Comparison of ENCODE assay signal across 8 cellular contexts in the genomic region with DNA sequence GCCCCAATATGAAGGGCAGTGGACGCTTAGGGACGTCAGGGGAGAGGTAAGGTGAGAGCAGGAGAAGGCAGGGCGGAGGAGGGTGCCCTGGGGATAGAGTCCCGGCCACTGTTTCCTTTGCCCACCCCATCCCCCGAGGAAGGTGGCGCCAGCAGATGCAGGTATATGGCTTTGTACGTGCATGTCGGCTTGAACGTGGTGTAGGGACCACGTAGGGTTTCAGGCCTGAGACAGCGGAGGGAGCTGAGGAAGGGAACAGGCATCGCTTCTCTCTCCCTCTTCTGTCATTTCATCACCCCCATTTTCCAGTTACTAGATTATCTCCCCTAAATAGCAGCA.
DNase-seq lines count a peak whose midpoint lies in the region; ATAC-seq, FAIRE-seq and TF ChIP-seq lines count a peak whose summit lies in the region.

No MANE protein-coding gene starts in this region.

- H3K4me1 ChIP-seq in lower lobe of right lung (peaks cover 25% of the 10 kb centered on the region), aorta (ENCODE audit: control insufficient read depth in 1 of 2, insufficient read depth in 2 of 2, low read length in 2 of 2) (no peaks in the 10 kb centered on the region)

- H3K4me3 Mint-ChIP-seq in activated T-cell treated with anti-CD3 and anti-CD28 coated beads, Interleukin-2, amount 50 U/mL, for 72 hours = peak overlapping the region; percentile 80 to 94
- peak overlapping the region; percentile 81 for H3K4me3 Mint-ChIP-seq in activated naive CD8-positive, alpha-beta T cell treated with anti-CD3 and anti-CD28 coated beads for 36 hours

- H3K27me3 ChIP-seq in lower lobe of right lung (ENCODE audit: low read depth) = no peaks in the 10 kb centered on the region
- H3K27me3 ChIP-seq in aorta (ENCODE audit: control insufficient read depth in 1 of 2, insufficient read depth in 2 of 2, low read length in 1 of 2) = no peaks in the 10 kb centered on the region

- H3K36me3 ChIP-seq in lower lobe of right lung = no peaks in the 10 kb centered on the region
- no peaks in the 10 kb centered on the region for H3K36me3 ChIP-seq in aorta (ENCODE audit: control insufficient read depth in 1 of 2, insufficient read depth in 2 of 2, low read length in 1 of 2)

- no peaks in the 10 kb centered on the region for H3K27me3 Mint-ChIP-seq in activated T-cell treated with anti-CD3 and anti-CD28 coated beads, Interleukin-2, amount 50 U/mL, for 72 hours (ENCODE audit: low read depth)
- no peaks in the 10 kb centered on the region for H3K27me3 Mint-ChIP-seq in activated naive CD8-positive, alpha-beta T cell treated with anti-CD3 and anti-CD28 coated beads for 36 hours

- WGBS in aorta, 2 donors = 1 to 36% methylated on average over 12 of the region's 12 CpGs

- H3K9me3 ChIP-seq in lower lobe of right lung (no peaks in the 10 kb centered on the region), aorta (ENCODE audit: control insufficient read depth, low read length) (no peaks in the 10 kb centered on the region)

- no peak for FAIRE-seq in D721Med (lab: Jason Lieb, UNC)

- H3K9me3 Mint-ChIP-seq in activated T-cell treated with anti-CD3 and anti-CD28 coated beads, Interleukin-2, amount 50 U/mL, for 72 hours = no peaks in the 10 kb centered on the region
- H3K9me3 Mint-ChIP-seq in activated naive CD8-positive, alpha-beta T cell treated with anti-CD3 and anti-CD28 coated beads for 36 hours = no peaks in the 10 kb centered on the region

- H3K27ac Mint-ChIP-seq in activated T-cell treated with anti-CD3 and anti-CD28 coated beads, Interleukin-2, amount 50 U/mL, for 72 hours = peak overlapping the region; percentile 94
- H3K27ac Mint-ChIP-seq in activated naive CD8-positive, alpha-beta T cell treated with anti-CD3 and anti-CD28 coated beads for 36 hours = peak overlapping the region; percentile 93

- no peak for TF ChIP-seq CTCF in lower lobe of right lung (IDR thresholded peaks at IDR 0.05)
- no peak for TF ChIP-seq CTCF in D721Med (IDR thresholded peaks at IDR 0.05; ENCODE audit: insufficient read depth, missing control alignments)

- H3K4me3 ChIP-seq in lower lobe of right lung (peak overlapping the region; percentile 50), aorta (ENCODE audit: low read length in 2 of 2) (no peak overlapping the region)

- intact Hi-C loops in lower lobe of right lung (cut with DNase I) (no loop called here), aorta (cut with DNase I) (loop anchor here (2.0 to 10.0 kb wide), 3 partner anchors 51 to 461 kb away; a partner anchor contains a TSS)

- H3K27ac ChIP-seq in lower lobe of right lung (peak overlapping the region; percentile 84), aorta (ENCODE audit: low read depth in 1 of 2, low read length in 2 of 2) (peak overlapping the region; percentile 38 to 81)

- ATAC-seq in activated T-cell treated with anti-CD3 and anti-CD28 coated beads, Interleukin-2, amount 50 U/mL, for 72 hours (replicated peaks in 1 of 2) = peak; percentile 29
- ATAC-seq in HG03095 (IDR thresholded peaks at IDR 0.05; ENCODE audit: unreplicated experiment) = peak; percentile 31
- ATAC-seq in lower lobe of right lung = no peak
- no peak for ATAC-seq in aorta (ENCODE audit: low FRiP score)

- peaks cover 23% of the 10 kb centered on the region for H3K4me1 Mint-ChIP-seq in activated T-cell treated with anti-CD3 and anti-CD28 coated beads, Interleukin-2, amount 50 U/mL, for 72 hours (ENCODE audit: low read depth)
- peaks cover 21% of the 10 kb centered on the region for H3K4me1 Mint-ChIP-seq in activated naive CD8-positive, alpha-beta T cell treated with anti-CD3 and anti-CD28 coated beads for 36 hours

- DNase-seq in activated T-cell treated with anti-CD3 and anti-CD28 coated beads, Interleukin-2, amount 50 U/mL, for 72 hours = no peak
- DNase-seq in activated T-cell treated with anti-CD3 and anti-CD28 coated beads, Interleukin-2, amount 50 U/mL, for 1 hour = no peak
- peak; percentile 4 for DNase-seq in activated naive CD8-positive, alpha-beta T cell treated with anti-CD3 and anti-CD28 coated beads for 36 hours
- DNase-seq in lower lobe of right lung (no peak), aorta (no peak), NCI-H187 (lab: John Stamatoyannopoulos, UW) (no peak), D721Med (ENCODE audit: insufficient read length, low spot score) (no peak)

- no peaks in the 10 kb centered on the region for H3K36me3 Mint-ChIP-seq in activated T-cell treated with anti-CD3 and anti-CD28 coated beads, Interleukin-2, amount 50 U/mL, for 72 hours (ENCODE audit: insufficient read depth in 2 of 2)
- no peaks in the 10 kb centered on the region for H3K36me3 Mint-ChIP-seq in activated naive CD8-positive, alpha-beta T cell treated with anti-CD3 and anti-CD28 coated beads for 36 hours

Comparison
In these comparisons a context has a peak if more than half of its experiments do, and no peak if none do; other contexts are left out.
1. ATAC-seq: peak in activated T-cell treated with anti-CD3 and anti-CD28 coated beads, Interleukin-2, amount 50 U/mL, for 72 hours (2 of 2) and HG03095 (single experiment); none in lower lobe of right lung (0 of 2) and aorta (single experiment).